ENCODE assay signal across 11 cellular contexts in the genomic region with DNA sequence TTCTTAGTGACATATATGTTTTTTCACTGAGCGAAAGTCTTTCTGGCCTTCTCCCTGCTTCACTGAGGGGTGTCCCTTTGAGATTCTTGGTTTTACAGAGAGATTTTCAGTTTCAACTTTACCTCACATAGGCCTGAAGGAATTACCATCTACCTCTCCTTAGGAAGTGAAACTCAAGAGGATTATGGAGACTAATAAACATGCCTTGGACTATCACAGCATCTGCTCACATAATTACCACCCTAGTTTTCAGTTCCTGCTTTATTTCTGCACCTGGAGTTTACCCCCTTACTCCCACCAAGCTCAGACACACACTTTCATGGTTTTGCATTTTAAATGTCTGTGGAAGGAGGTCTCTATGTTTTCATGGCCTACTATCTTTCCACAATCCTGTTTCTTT.
A peak's percentile ranks its signal among the peaks of the same experiment; 100 is the strongest.
DNase-seq lines count a peak whose midpoint lies in the region; ATAC-seq, FAIRE-seq and TF ChIP-seq lines count a peak whose summit lies in the region.
"Had no signal": no experiment of that assay in that cellular context is flagged by ENCODE, and none has a peak within 500 bp of the region (broad histone marks: within the 10 kb centered on the region; RNA-seq: fewer than 3 reads in every experiment).

No MANE protein-coding gene starts in this region.

- FAIRE-seq in small intestine (lab: Jason Lieb, UNC) = no peak

- POLR2A ChIA-PET in activated CD4-positive, alpha-beta T cell treated with anti-CD3 and anti-CD28 coated beads for 36 hours (lab: Charles Lee) = no interaction called here

- H3K4me1 Mint-ChIP-seq in activated CD4-positive, alpha-beta T cell treated with anti-CD3 and anti-CD28 coated beads for 36 hours = no peaks in the 10 kb centered on the region

- TF ChIP-seq CTCF in WERI-Rb-1 (IDR thresholded peaks at IDR 0.05; ENCODE audit: low read depth, low read length) = no peak

- no peak overlapping the region for H3K4me3 ChIP-seq in WERI-Rb-1 (ENCODE audit: low read depth, low read length)
- H3K4me3 ChIP-seq in small intestine (ENCODE audit: low read depth in 1 of 2, low read length in 2 of 2) = no peak overlapping the region
- H3K4me3 ChIP-seq: dorsolateral prefrontal cortex had no signal

- no peak overlapping the region for H3K4me3 Mint-ChIP-seq in activated CD4-positive, alpha-beta T cell treated with anti-CD3 and anti-CD28 coated beads for 36 hours

- H3K27me3 ChIP-seq in WERI-Rb-1 (ENCODE audit: insufficient read depth, low read depth, severe bottlenecking) (no peaks in the 10 kb centered on the region), small intestine (ENCODE audit: control insufficient read depth in 2 of 2, insufficient read depth in 2 of 2, low read length in 2 of 2) (no peaks in the 10 kb centered on the region)

- CTCF ChIA-PET in activated CD4-positive, alpha-beta T cell treated with anti-CD3 and anti-CD28 coated beads for 36 hours (lab: Charles Lee) = interaction anchor here (1.5 kb wide), 1 partner anchor 17 kb away, joined by 3 read pairs; no protein-coding TSS in a partner anchor

- WGBS in small intestine, 3 donors = 92 to 94% (median 93%) methylated on average over 1 of the region's 1 CpG

- peak; percentile 83 for ATAC-seq in GM18861 (IDR thresholded peaks at IDR 0.05; ENCODE audit: unreplicated experiment)
- ATAC-seq in GM21526 (IDR thresholded peaks at IDR 0.05; ENCODE audit: low FRiP score, unreplicated experiment) = peak; percentile 92
- peak; percentile 84 for ATAC-seq in HG03139 (IDR thresholded peaks at IDR 0.05; ENCODE audit: unreplicated experiment)
- ATAC-seq in activated CD4-positive, alpha-beta T cell treated with anti-CD3 and anti-CD28 coated beads for 36 hours = no peak

- DNase-seq in WERI-Rb-1 (no peak), SKM-1 (lab: John Stamatoyannopoulos, UW; ENCODE audit: unreplicated experiment) (no peak), small intestine (no peak), NCI-H748 treated with DMSO at 0.1 percent for 48 hours (lab: John Stamatoyannopoulos, UW) (no peak)
- DNase-seq in activated CD4-positive, alpha-beta T cell treated with anti-CD3 and anti-CD28 coated beads for 36 hours = no peak
- DNase-seq: activated gamma-delta T cell treated with Interleukin-2 at 50 U/mL for 16 hours, DND-41, dorsolateral prefrontal cortex had no signal

- H3K9me3 ChIP-seq in WERI-Rb-1 (ENCODE audit: severe bottlenecking) = peaks cover 9% of the 10 kb centered on the region
- no peaks in the 10 kb centered on the region for H3K9me3 ChIP-seq in small intestine (ENCODE audit: control insufficient read depth, low read depth)

- H3K27ac ChIP-seq in WERI-Rb-1 (peak overlapping the region; percentile 14; the same call in 1 of the 2 replicates), small intestine (ENCODE audit: low read depth in 1 of 2, low read length in 1 of 2) (no peak overlapping the region)
- H3K27ac ChIP-seq: dorsolateral prefrontal cortex had no signal

- H3K9me3 Mint-ChIP-seq in activated CD4-positive, alpha-beta T cell treated with anti-CD3 and anti-CD28 coated beads for 36 hours (ENCODE audit: low read depth) = peaks cover 5% of the 10 kb centered on the region

- H3K27ac Mint-ChIP-seq in activated CD4-positive, alpha-beta T cell treated with anti-CD3 and anti-CD28 coated beads for 36 hours = no peak overlapping the region

- no peaks in the 10 kb centered on the region for H3K27me3 Mint-ChIP-seq in activated CD4-positive, alpha-beta T cell treated with anti-CD3 and anti-CD28 coated beads for 36 hours

- intact Hi-C loops in activated CD4-positive, alpha-beta T cell treated with anti-CD3 and anti-CD28 coated beads for 36 hours (cut with DNase I, micrococcal nuclease) = no loop called here

- peaks cover 2% of the 10 kb centered on the region for H3K36me3 Mint-ChIP-seq in activated CD4-positive, alpha-beta T cell treated with anti-CD3 and anti-CD28 coated beads for 36 hours (ENCODE audit: low read depth)

- no peaks in the 10 kb centered on the region for H3K36me3 ChIP-seq in WERI-Rb-1
- H3K36me3 ChIP-seq in small intestine (ENCODE audit: control insufficient read depth in 2 of 2, insufficient read depth in 2 of 2, low read length in 2 of 2) = no peaks in the 10 kb centered on the region

- no peaks in the 10 kb centered on the region for H3K4me1 ChIP-seq in small intestine (ENCODE audit: control insufficient read depth in 2 of 2, insufficient read depth in 1 of 2, low read depth in 1 of 2, low read length in 1 of 2)
